Comparison of ENCODE assay signal across 9 cellular contexts in genomic region chr13:79407349-79407979, GRCh38. TPM values are rescaled to one million over a fixed set of nuclear protein-coding genes. Genes with fewer than 3 reads are reported as not detected.
DNase-seq lines count a peak whose midpoint lies in the region; ATAC-seq and TF ChIP-seq lines count a peak whose summit lies in the region.
"Had no signal": no experiment of that assay in that cellular context is flagged by ENCODE, and none has a peak within 500 bp of the region (broad histone marks: within the 10 kb centered on the region; RNA-seq: fewer than 3 reads in every experiment).

No MANE protein-coding gene starts in this region.

- no peaks in the 10 kb centered on the region for H3K27me3 Mint-ChIP-seq in activated naive CD4-positive, alpha-beta T cell treated with anti-CD3 and anti-CD28 coated beads, Interleukin-2, amount 50 U/mL, for 24 hours
- no peaks in the 10 kb centered on the region for H3K27me3 Mint-ChIP-seq in stimulated activated naive CD8-positive, alpha-beta T cell treated with anti-CD3 and anti-CD28 coated beads, Interleukin-15, amount 100 ng/mL, for 72 hours

- H3K4me1 Mint-ChIP-seq in activated naive CD4-positive, alpha-beta T cell treated with anti-CD3 and anti-CD28 coated beads, Interleukin-2, amount 50 U/mL, for 24 hours: peaks cover 33% of the 10 kb centered on the region
- peaks cover 30% of the 10 kb centered on the region for H3K4me1 Mint-ChIP-seq in stimulated activated naive CD8-positive, alpha-beta T cell treated with anti-CD3 and anti-CD28 coated beads, Interleukin-15, amount 100 ng/mL, for 72 hours

- intact Hi-C loops in PC-3 (cut with micrococcal nuclease): no loop called here

- CTCF ChIA-PET in PC-3 (lab: Charles Lee): no interaction called here

- H3K9me2 ChIP-seq in PC-3 (replicated peaks; ENCODE audit: low read length): no peaks in the 10 kb centered on the region

- in situ Hi-C loops in GM13977 (cut with MboI; ENCODE audit: low pct_unique_long_range_greater_than_20kb, low sequenced_read_pairs, unreplicated experiment): no loop called here

- no TSS peak for BruUV-seq in PC-3 (replicated peaks; lab: Mats Ljungman, UMichigan)

- DNase-seq in activated naive CD4-positive, alpha-beta T cell (lab: John Stamatoyannopoulos, UW): no peak
- no peak for DNase-seq in PC-3
- no peak for DNase-seq in epithelial cell of proximal tubule (ENCODE audit: low read depth)
- DNase-seq in stimulated activated naive CD8-positive, alpha-beta T cell treated with anti-CD3 and anti-CD28 coated beads, Interleukin-15, amount 100 ng/mL, for 72 hours: no peak
- DNase-seq in GM13977 (ENCODE audit: low spot score): no peak
- DNase-seq in NCI-H1092 (lab: John Stamatoyannopoulos, UW): no peak
- DNase-seq in globus pallidus (ENCODE audit: low spot score): no peak
- DNase-seq: cerebellar nuclear complex had no signal

- H3K79me2 ChIP-seq in PC-3 (ENCODE audit: low read length): peaks cover 53% of the 10 kb centered on the region

- H3K4me3 Mint-ChIP-seq in activated naive CD4-positive, alpha-beta T cell treated with anti-CD3 and anti-CD28 coated beads, Interleukin-2, amount 50 U/mL, for 24 hours: peak overlapping the region; percentile 94
- H3K4me3 Mint-ChIP-seq in stimulated activated naive CD8-positive, alpha-beta T cell treated with anti-CD3 and anti-CD28 coated beads, Interleukin-15, amount 100 ng/mL, for 72 hours: peak overlapping the region; percentile 82 to 90

- no peaks in the 10 kb centered on the region for H3K27me3 ChIP-seq in PC-3 (ENCODE audit: low read length)

- peaks cover 5% of the 10 kb centered on the region for H3K36me3 Mint-ChIP-seq in activated naive CD4-positive, alpha-beta T cell treated with anti-CD3 and anti-CD28 coated beads, Interleukin-2, amount 50 U/mL, for 24 hours

- no peak for ATAC-seq in PC-3
- ATAC-seq in stimulated activated naive CD8-positive, alpha-beta T cell treated with anti-CD3 and anti-CD28 coated beads, Interleukin-15, amount 100 ng/mL, for 72 hours: no peak

- no peaks in the 10 kb centered on the region for H3K36me3 ChIP-seq in PC-3 (ENCODE audit: low read depth, low read length)

- H3F3A ChIP-seq in PC-3 (ENCODE audit: low read length, unreplicated experiment): no peaks in the 10 kb centered on the region

- H3K4me1 ChIP-seq in PC-3 (ENCODE audit: insufficient read depth, low read length): peaks cover 21% of the 10 kb centered on the region

- no peak overlapping the region for H2AFZ ChIP-seq in PC-3 (ENCODE audit: low read length)

- H3K9ac ChIP-seq in PC-3 (ENCODE audit: low read length): peak overlapping the region; percentile 97

- no peak overlapping the region for H3K27ac ChIP-seq in PC-3 (ENCODE audit: low read length)

- H3K4me2 ChIP-seq in PC-3 (ENCODE audit: low read length): peak overlapping the region; percentile 90

- POLR2A ChIA-PET in PC-3 (lab: Charles Lee; ENCODE audit: unreplicated experiment): no interaction called here

- peak overlapping the region; percentile 73 for H3K4me3 ChIP-seq in PC-3 (ENCODE audit: low read length)
- peak overlapping the region; percentile 77 for H3K4me3 ChIP-seq in epithelial cell of proximal tubule (ENCODE audit: low read depth, low read length)

- peaks cover 24% of the 10 kb centered on the region for H4K20me1 ChIP-seq in PC-3 (ENCODE audit: low read length)

- H3K9me3 ChIP-seq in PC-3 (ENCODE audit: low read length): no peaks in the 10 kb centered on the region

- no peaks in the 10 kb centered on the region for H3K9me3 Mint-ChIP-seq in activated naive CD4-positive, alpha-beta T cell treated with anti-CD3 and anti-CD28 coated beads, Interleukin-2, amount 50 U/mL, for 24 hours
- H3K9me3 Mint-ChIP-seq in stimulated activated naive CD8-positive, alpha-beta T cell treated with anti-CD3 and anti-CD28 coated beads, Interleukin-15, amount 100 ng/mL, for 72 hours: no peaks in the 10 kb centered on the region

- peak overlapping the region; percentile 99 for H3K27ac Mint-ChIP-seq in activated naive CD4-positive, alpha-beta T cell treated with anti-CD3 and anti-CD28 coated beads, Interleukin-2, amount 50 U/mL, for 24 hours
- H3K27ac Mint-ChIP-seq in stimulated activated naive CD8-positive, alpha-beta T cell treated with anti-CD3 and anti-CD28 coated beads, Interleukin-15, amount 100 ng/mL, for 72 hours: peak overlapping the region in 1 of 2 donors; percentile 98

- TF ChIP-seq CTCF in PC-3 (conservative IDR thresholded peaks at IDR 0.05; ENCODE audit: low read depth, low read length) (no peak), epithelial cell of proximal tubule (conservative IDR thresholded peaks at IDR 0.05; ENCODE audit: low read depth, low read length) (no peak), GM13977 (IDR thresholded peaks at IDR 0.05; ENCODE audit: extremely low read depth, insufficient read depth, missing control alignments) (no peak)

RNA-seq across cellular contexts. Expression of gene RBM26, which starts 1.4 kb away (rescaled TPM):
- total RNA-seq in PC-3 (2014; rRNA removed) (15.8 and 16.1 TPM in 2 replicates), epithelial cell of proximal tubule (24.0 TPM in 2 replicates)
